Comparison of ENCODE assay signal across 17 cellular contexts in the genomic region with DNA sequence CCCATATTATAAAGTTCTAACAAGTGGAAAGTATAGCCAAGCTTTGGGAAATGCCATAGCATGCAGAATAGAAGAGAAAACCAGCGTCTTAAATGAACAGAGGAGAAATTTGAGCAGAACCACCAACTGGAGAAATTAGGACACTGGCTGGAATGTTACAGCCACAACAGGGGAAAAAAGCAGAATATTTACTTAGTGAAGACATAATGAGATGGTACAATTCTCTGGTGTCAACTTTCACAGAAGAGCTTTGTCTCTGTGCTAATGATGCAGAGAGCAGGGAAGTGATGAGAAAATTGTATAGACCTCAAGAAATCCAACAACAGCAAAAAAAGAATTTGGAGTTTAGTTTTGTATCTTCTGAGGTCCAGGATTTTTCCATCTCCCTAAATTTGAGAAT.
"Had no signal": no experiment of that assay in that cellular context is flagged by ENCODE, and none has a peak within 500 bp of the region (broad histone marks: within the 10 kb centered on the region; RNA-seq: fewer than 3 reads in every experiment).

No MANE protein-coding gene starts in this region.

- H3K4me3 ChIP-seq: ascending aorta, suprapubic skin had no signal

- H3K9me3 ChIP-seq: ascending aorta, suprapubic skin had no signal

- DNase-seq: activated CD4-positive, alpha-beta T cell treated with anti-CD3 and anti-CD28 coated beads, Interleukin-2, amount 50 U/mL, for 4 hours; activated CD4-positive, CD25-positive, alpha-beta regulatory T cell treated with anti-CD3 and anti-CD28 coated beads, Interleukin-2, amount 50 U/mL, for 72 hours; activated naive CD4-positive, alpha-beta T cell treated with Interleukin-2 at 50 U/mL for 16 hours; activated naive CD8-positive, alpha-beta T cell treated with anti-CD3 and anti-CD28 coated beads, Interleukin-2, amount 50 U/mL, for 24 hours; dermis blood vessel endothelial cell; effector memory CD8-positive, alpha-beta T cell; foreskin melanocyte; mesendoderm; occipital lobe; right cardiac atrium; trophoblast cell had no signal

- H3K4me1 ChIP-seq: ascending aorta, suprapubic skin had no signal

- H3K27me3 ChIP-seq: ascending aorta, suprapubic skin had no signal

- H3K36me3 ChIP-seq: ascending aorta, suprapubic skin had no signal

- FAIRE-seq: bronchial epithelial cell had no signal

- ATAC-seq: activated naive CD8-positive, alpha-beta T cell treated with anti-CD3 and anti-CD28 coated beads, Interleukin-2, amount 50 U/mL, for 24 hours; activated T-helper 17 cell treated with anti-CD3 and anti-CD28 coated beads, Interleukin-2, amount 50 U/mL, for 72 hours; effector memory CD8-positive, alpha-beta T cell; natural killer cell treated with Interleukin-12 subunit alpha and Interleukin-12 subunit beta and Interleukin-15 and Interleukin-18, amount 100 ng/mL, for 72 hours; right cardiac atrium had no signal

- H3K27ac ChIP-seq: ascending aorta, epithelial cell of prostate, suprapubic skin had no signal
